16 cellular contexts compared by ENCODE assay signal in genomic region chr6:139757766-139758655, GRCh38.
A peak's percentile ranks its signal among the peaks of the same experiment; 100 is the strongest.
DNase-seq lines count a peak whose midpoint lies in the region; ATAC-seq, FAIRE-seq and TF ChIP-seq lines count a peak whose summit lies in the region.
"Had no signal": no experiment of that assay in that cellular context is flagged by ENCODE, and none has a peak within 500 bp of the region (broad histone marks: within the 10 kb centered on the region; RNA-seq: fewer than 3 reads in every experiment).

No MANE protein-coding gene starts in this region.

- 5 to 8% methylated on average over 4 of the region's 4 CpGs for WGBS in GM23248 (ENCODE audit: low coverage in 1 of 2, low lambda C conversion rate in 2 of 2, missing lambda C conversion rate in 2 of 2), 2 experiments
- 52% methylated on average over 4 of the region's 4 CpGs for WGBS in smooth muscle cell (ENCODE audit: low lambda C conversion rate)

- intact Hi-C loops in left ventricle myocardium superior (cut with micrococcal nuclease): no loop called here

- H3K9me3 ChIP-seq in GM23248 (ENCODE audit: low read depth): no peaks in the 10 kb centered on the region
- H3K9me3 ChIP-seq in astrocyte (ENCODE audit: insufficient read depth, low read depth, low read length): no peaks in the 10 kb centered on the region
- H3K9me3 ChIP-seq in smooth muscle cell (replicated peaks; ENCODE audit: low read depth): no peaks in the 10 kb centered on the region
- H3K9me3 ChIP-seq: ovary had no signal

- H3K9ac ChIP-seq in GM23248 (0 out of 2 replicates have a peak overlapping the region, but pooled peaks have one; percentile 5), astrocyte (ENCODE audit: low read length) (no peak overlapping the region), smooth muscle cell (ENCODE audit: low read depth) (no peak overlapping the region)

- POLR2A ChIA-PET in activated CD4-positive, alpha-beta T cell treated with anti-CD3 and anti-CD28 coated beads, Interleukin-2, amount 10 ng/mL, durations not matched to agents 7 days and 5 days (lab: Charles Lee): no interaction called here

- H3K4me2 ChIP-seq in GM23248 (ENCODE audit: unreplicated experiment) (peak overlapping the region; percentile 63), astrocyte (ENCODE audit: low read length) (no peak overlapping the region), smooth muscle cell (peak overlapping the region; percentile 34)

- H3K4me3 Mint-ChIP-seq in astrocyte (ENCODE audit: unreplicated experiment): no peak overlapping the region
- no peak overlapping the region for H3K4me3 Mint-ChIP-seq in activated CD4-positive, alpha-beta T cell treated with anti-CD3 and anti-CD28 coated beads, Interleukin-2, amount 10 ng/mL, durations not matched to agents 7 days and 5 days

- ATAC-seq in left ventricle myocardium superior (peak; percentile 88), GM19035 (IDR thresholded peaks at IDR 0.05; ENCODE audit: unreplicated experiment) (no peak), HG03097 (IDR thresholded peaks at IDR 0.05; ENCODE audit: low FRiP score, unreplicated experiment) (no peak)
- ATAC-seq: foreskin keratinocyte had no signal

- peak overlapping the region; percentile 18 for H3K27ac Mint-ChIP-seq in astrocyte (ENCODE audit: unreplicated experiment)
- H3K27ac Mint-ChIP-seq in activated CD4-positive, alpha-beta T cell treated with anti-CD3 and anti-CD28 coated beads, Interleukin-2, amount 10 ng/mL, durations not matched to agents 7 days and 5 days: no peak overlapping the region

- H2AFZ ChIP-seq in GM23248 (peak overlapping the region; percentile 17), astrocyte (ENCODE audit: low read depth, low read length) (no peak overlapping the region), smooth muscle cell (ENCODE audit: low read depth) (peak overlapping the region; percentile 2)

- H3K27me3 ChIP-seq in GM23248 (replicated peaks; ENCODE audit: insufficient read depth): no peaks in the 10 kb centered on the region
- H3K27me3 ChIP-seq in astrocyte (ENCODE audit: insufficient read depth, low read length): no peaks in the 10 kb centered on the region
- H3K27me3 ChIP-seq in smooth muscle cell (ENCODE audit: low read depth): no peaks in the 10 kb centered on the region
- H3K27me3 ChIP-seq: foreskin keratinocyte, ovary had no signal

- H3K4me3 ChIP-seq in GM23248 (peak overlapping the region; percentile 22), astrocyte (ENCODE audit: insufficient read depth, low read depth, low read length) (no peak overlapping the region), smooth muscle cell (no peak overlapping the region)
- H3K4me3 ChIP-seq: ovary had no signal

- H3K27me3 Mint-ChIP-seq in astrocyte (ENCODE audit: low read depth, unreplicated experiment): no peaks in the 10 kb centered on the region
- H3K27me3 Mint-ChIP-seq in activated CD4-positive, alpha-beta T cell treated with anti-CD3 and anti-CD28 coated beads, Interleukin-2, amount 10 ng/mL, durations not matched to agents 7 days and 5 days: peaks cover 3% of the 10 kb centered on the region

- H3K9me2 ChIP-seq in GM23248 (ENCODE audit: insufficient read depth): no peaks in the 10 kb centered on the region; the same call in none of the 2 replicates

- H3K79me2 ChIP-seq in GM23248 (ENCODE audit: insufficient read depth): no peaks in the 10 kb centered on the region
- H3K79me2 ChIP-seq in astrocyte (ENCODE audit: insufficient read depth, low read length): no peaks in the 10 kb centered on the region
- no peaks in the 10 kb centered on the region for H3K79me2 ChIP-seq in smooth muscle cell (ENCODE audit: low read depth)

- H4K20me1 ChIP-seq in GM23248 (ENCODE audit: insufficient read depth) (no peaks in the 10 kb centered on the region), astrocyte (ENCODE audit: insufficient read depth, low read length) (no peaks in the 10 kb centered on the region), smooth muscle cell (ENCODE audit: low read depth) (no peaks in the 10 kb centered on the region)

- peaks cover 46% of the 10 kb centered on the region for H3K4me1 Mint-ChIP-seq in astrocyte (ENCODE audit: low read depth, unreplicated experiment)
- no peaks in the 10 kb centered on the region for H3K4me1 Mint-ChIP-seq in activated CD4-positive, alpha-beta T cell treated with anti-CD3 and anti-CD28 coated beads, Interleukin-2, amount 10 ng/mL, durations not matched to agents 7 days and 5 days

- no peaks in the 10 kb centered on the region for H3K9me3 Mint-ChIP-seq in astrocyte (ENCODE audit: unreplicated experiment)
- H3K9me3 Mint-ChIP-seq in activated CD4-positive, alpha-beta T cell treated with anti-CD3 and anti-CD28 coated beads, Interleukin-2, amount 10 ng/mL, durations not matched to agents 7 days and 5 days: no peaks in the 10 kb centered on the region

- peaks cover 71% of the 10 kb centered on the region for H3K4me1 ChIP-seq in GM23248 (ENCODE audit: insufficient read depth)
- peaks cover 17% of the 10 kb centered on the region for H3K4me1 ChIP-seq in astrocyte (ENCODE audit: insufficient read depth, low read length)
- H3K4me1 ChIP-seq in smooth muscle cell (ENCODE audit: low read depth): peaks cover 19% of the 10 kb centered on the region
- H3K4me1 ChIP-seq: foreskin keratinocyte had no signal

- H3F3A ChIP-seq in GM23248 (ENCODE audit: insufficient read depth): peaks cover 67% of the 10 kb centered on the region
- peaks cover 10% of the 10 kb centered on the region for H3F3A ChIP-seq in smooth muscle cell (ENCODE audit: low read depth)

- no peaks in the 10 kb centered on the region for H3K36me3 ChIP-seq in GM23248 (ENCODE audit: low read depth)
- no peaks in the 10 kb centered on the region for H3K36me3 ChIP-seq in astrocyte (ENCODE audit: insufficient read depth, low read length)
- no peaks in the 10 kb centered on the region for H3K36me3 ChIP-seq in smooth muscle cell (ENCODE audit: low read depth)
- H3K36me3 ChIP-seq: ovary had no signal

- DNase-seq in GM23248: peak; percentile 71
- peak; percentile 53 for DNase-seq in astrocyte (ENCODE audit: low read depth)
- DNase-seq in left ventricle myocardium superior: no peak
- no peak for DNase-seq in smooth muscle cell (lab: John Stamatoyannopoulos, UW; ENCODE audit: unreplicated experiment)
- no peak for DNase-seq in NAMALWA (ENCODE audit: low spot score)
- DNase-seq in activated CD4-positive, alpha-beta T cell treated with anti-CD3 and anti-CD28 coated beads, Interleukin-2, amount 10 ng/mL, durations not matched to agents 7 days and 5 days: no peak
- DNase-seq: activated CD4-positive, alpha-beta T cell treated with anti-CD3 and anti-CD28 coated beads for 48 hours; COR-L47; foreskin keratinocyte; NCI-H1436 treated with DMSO at 0.1 percent for 48 hours; stimulated activated CD4-positive, alpha-beta T cell treated with anti-CD3 and anti-CD28 coated beads, Interleukin-4, amount 100 ng/mL, for 24 hours; stimulated activated naive CD4-positive, alpha-beta T cell treated with Interleukin-2 at 50 U/mL for 16 hours; T-helper 1 cell had no signal

- CTCF ChIA-PET in activated CD4-positive, alpha-beta T cell treated with anti-CD3 and anti-CD28 coated beads, Interleukin-2, amount 10 ng/mL, durations not matched to agents 7 days and 5 days (lab: Charles Lee): no interaction called here

- no peaks in the 10 kb centered on the region for H3K36me3 Mint-ChIP-seq in astrocyte (ENCODE audit: low read depth, unreplicated experiment)
- H3K36me3 Mint-ChIP-seq in activated CD4-positive, alpha-beta T cell treated with anti-CD3 and anti-CD28 coated beads, Interleukin-2, amount 10 ng/mL, durations not matched to agents 7 days and 5 days (ENCODE audit: low read depth): no peaks in the 10 kb centered on the region

- FAIRE-seq in astrocyte (lab: Jason Lieb, UNC): peak; percentile 78

- in situ Hi-C loops in GM23248 (cut with MboI): loop anchor here (25.0 kb wide), 1 partner anchor 371 kb away; no protein-coding TSS in a partner anchor

- TF ChIP-seq CTCF in astrocyte (IDR thresholded peaks at IDR 0.05; ENCODE audit: insufficient read depth, low read depth, low read length): no peak
- no peak for TF ChIP-seq CTCF in smooth muscle cell (IDR thresholded peaks at IDR 0.05; ENCODE audit: borderline replicate concordance, insufficient read depth, poor library complexity, severe bottlenecking)

- peak overlapping the region; percentile 58 for H3K27ac ChIP-seq in GM23248
- no peak overlapping the region for H3K27ac ChIP-seq in astrocyte (ENCODE audit: low read depth, low read length)
- H3K27ac ChIP-seq in smooth muscle cell (ENCODE audit: low read depth): peak overlapping the region; percentile 10
- H3K27ac ChIP-seq: foreskin keratinocyte, ovary had no signal

Comparison
In these comparisons a context has a peak if more than half of its experiments do, and no peak if none do; other contexts are left out.
1. DNase-seq: peak in GM23248 (single experiment) and astrocyte (single experiment); none in left ventricle myocardium superior (single experiment), smooth muscle cell (single experiment), NAMALWA (single experiment) and activated CD4-positive, alpha-beta T cell treated with anti-CD3 and anti-CD28 coated beads, Interleukin-2, amount 10 ng/mL, durations not matched to agents 7 days and 5 days (single experiment).